In the genomic region with DNA sequence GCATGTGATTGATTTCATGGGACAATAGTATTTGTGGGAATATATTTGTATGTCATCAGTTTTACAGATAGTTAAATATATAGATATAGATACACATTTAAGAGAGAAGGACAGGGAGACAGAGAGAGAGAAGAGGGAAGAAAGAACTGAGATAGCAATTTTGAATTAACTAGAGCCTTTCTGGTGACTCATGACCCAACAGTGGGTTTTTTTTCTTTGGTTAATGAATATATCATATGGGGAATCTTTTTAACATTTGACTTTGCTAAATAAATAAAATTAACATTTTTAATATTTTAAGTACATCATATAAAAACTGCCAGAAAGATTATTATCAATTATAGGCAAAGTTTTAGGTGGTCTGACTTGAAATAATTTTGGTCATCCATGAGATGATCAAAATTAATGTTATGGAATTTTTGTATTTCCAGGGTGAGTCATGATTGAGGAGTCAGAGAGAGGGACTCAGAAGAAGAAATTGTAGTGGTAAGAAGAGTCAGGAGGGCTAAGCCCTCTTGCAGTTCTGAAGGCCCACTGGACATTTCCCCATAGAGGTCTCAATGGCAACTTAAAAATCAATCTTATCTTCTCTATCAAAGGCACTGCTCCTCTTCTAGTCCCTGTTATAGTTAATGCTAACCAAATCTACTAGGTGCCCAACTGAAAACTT, we compare ENCODE assay signal across 17 cellular contexts.
DNase-seq lines count a peak whose midpoint lies in the region; ATAC-seq, FAIRE-seq and TF ChIP-seq lines count a peak whose summit lies in the region.
"Had no signal": no experiment of that assay in that cellular context is flagged by ENCODE, and none has a peak within 500 bp of the region (broad histone marks: within the 10 kb centered on the region; RNA-seq: fewer than 3 reads in every experiment).

No MANE protein-coding gene starts in this region.

- FAIRE-seq in astrocyte (lab: Jason Lieb, UNC): no peak
- FAIRE-seq: A204.1, GM12892 had no signal

- DNase-seq in HT1080 (ENCODE audit: low read depth): peak; percentile 22
- no peak for DNase-seq in astrocyte (ENCODE audit: low read depth)
- DNase-seq in kidney tubule cell (ENCODE audit: low spot score): peak; percentile 65
- DNase-seq in activated naive CD4-positive, alpha-beta T cell treated with anti-CD3 and anti-CD28 coated beads, Interleukin-2, amount 50 U/mL, for 16 hours: no peak
- DNase-seq in ascending aorta (ENCODE audit: low spot score in 2 of 2): no peak
- DNase-seq: BE2C; CD4-positive, alpha-beta memory T cell; DND-41; GDM1; H7 had no signal

- no peak overlapping the region for H3K4me3 Mint-ChIP-seq in astrocyte (ENCODE audit: unreplicated experiment)
- H3K4me3 Mint-ChIP-seq: CD4-positive, alpha-beta memory T cell; GM23338; IgD-negative memory B cell had no signal

- intact Hi-C loops in ascending aorta (cut with DNase I): no loop called here

- H3K4me3 ChIP-seq in astrocyte (ENCODE audit: insufficient read depth, low read depth, low read length) (no peak overlapping the region), ascending aorta (no peak overlapping the region)
- H3K4me3 ChIP-seq: GM23338 had no signal

- H3K9me3 ChIP-seq in astrocyte (ENCODE audit: insufficient read depth, low read depth, low read length) (no peaks in the 10 kb centered on the region), ascending aorta (no peaks in the 10 kb centered on the region)
- H3K9me3 ChIP-seq: BE2C had no signal

- no peak for TF ChIP-seq CTCF in astrocyte (IDR thresholded peaks at IDR 0.05; ENCODE audit: insufficient read depth, low read depth, low read length)
- no peak for TF ChIP-seq CTCF in ascending aorta (IDR thresholded peaks at IDR 0.05)

- H3K27me3 Mint-ChIP-seq in astrocyte (ENCODE audit: low read depth, unreplicated experiment): no peaks in the 10 kb centered on the region

- H3K36me3 ChIP-seq in astrocyte (ENCODE audit: insufficient read depth, low read length) (no peaks in the 10 kb centered on the region), ascending aorta (no peaks in the 10 kb centered on the region)
- H3K36me3 ChIP-seq: BE2C had no signal

- H3K4me2 ChIP-seq in astrocyte (ENCODE audit: low read length): no peak overlapping the region
- H3K4me2 ChIP-seq: GM23338 had no signal

- peak overlapping the region; percentile 31 for H3K27ac Mint-ChIP-seq in astrocyte (ENCODE audit: unreplicated experiment)
- H3K27ac Mint-ChIP-seq: CD4-positive, alpha-beta memory T cell; GM23338; IgD-negative memory B cell had no signal

- H3K27ac ChIP-seq in astrocyte (ENCODE audit: low read depth, low read length) (no peak overlapping the region), ascending aorta (no peak overlapping the region)
- H3K27ac ChIP-seq: C4-2B had no signal

- H3K79me2 ChIP-seq in astrocyte (ENCODE audit: insufficient read depth, low read length): no peaks in the 10 kb centered on the region

- no peaks in the 10 kb centered on the region for H3K36me3 Mint-ChIP-seq in astrocyte (ENCODE audit: low read depth, unreplicated experiment)
- H3K36me3 Mint-ChIP-seq: CD4-positive, alpha-beta memory T cell; IgD-negative memory B cell had no signal

- H3K27me3 ChIP-seq in astrocyte (ENCODE audit: insufficient read depth, low read length) (no peaks in the 10 kb centered on the region), ascending aorta (no peaks in the 10 kb centered on the region)
- H3K27me3 ChIP-seq: BE2C had no signal

- no peaks in the 10 kb centered on the region for H4K20me1 ChIP-seq in astrocyte (ENCODE audit: insufficient read depth, low read length)

- ATAC-seq in SK-N-SH treated with all-trans-retinoic acid at 6 μM for 48 hours: no peak
- ATAC-seq in GM18498 (IDR thresholded peaks at IDR 0.05; ENCODE audit: unreplicated experiment): no peak
- ATAC-seq: GM23338 had no signal

- H3K4me1 ChIP-seq in astrocyte (ENCODE audit: insufficient read depth, low read length): no peaks in the 10 kb centered on the region
- H3K4me1 ChIP-seq in ascending aorta: no peaks in the 10 kb centered on the region
- H3K4me1 ChIP-seq: BE2C had no signal

- H3K4me1 Mint-ChIP-seq in astrocyte (ENCODE audit: low read depth, unreplicated experiment): peaks cover 12% of the 10 kb centered on the region
- H3K4me1 Mint-ChIP-seq: CD4-positive, alpha-beta memory T cell; IgD-negative memory B cell had no signal

- no peak overlapping the region for H3K9ac ChIP-seq in astrocyte (ENCODE audit: low read length)

- H3K9me3 Mint-ChIP-seq in astrocyte (ENCODE audit: unreplicated experiment): no peaks in the 10 kb centered on the region
- H3K9me3 Mint-ChIP-seq: GM23338 had no signal

- no peak overlapping the region for H2AFZ ChIP-seq in astrocyte (ENCODE audit: low read depth, low read length)
- H2AFZ ChIP-seq: GM23338 had no signal

TF ChIP-seq in SK-N-SH treated with all-trans-retinoic acid at 6 μM for 48 hours, 23 proteins besides CTCF, POLR2A, EP300 and RAD21:
- TF ChIP-seq TOX (CRISPR knock-in tag; IDR thresholded peaks at IDR 0.05; ENCODE audit: borderline replicate concordance): no peak
- TF ChIP-seq SNAI2 (CRISPR knock-in tag; IDR thresholded peaks at IDR 0.05): no peak
- no peak for TF ChIP-seq ZNF8 (CRISPR knock-in tag; IDR thresholded peaks at IDR 0.05)
- no peak for TF ChIP-seq ZNF565 (CRISPR knock-in tag; conservative IDR thresholded peaks at IDR 0.05; ENCODE audit: low read depth)
- TF ChIP-seq, protein P1, sequence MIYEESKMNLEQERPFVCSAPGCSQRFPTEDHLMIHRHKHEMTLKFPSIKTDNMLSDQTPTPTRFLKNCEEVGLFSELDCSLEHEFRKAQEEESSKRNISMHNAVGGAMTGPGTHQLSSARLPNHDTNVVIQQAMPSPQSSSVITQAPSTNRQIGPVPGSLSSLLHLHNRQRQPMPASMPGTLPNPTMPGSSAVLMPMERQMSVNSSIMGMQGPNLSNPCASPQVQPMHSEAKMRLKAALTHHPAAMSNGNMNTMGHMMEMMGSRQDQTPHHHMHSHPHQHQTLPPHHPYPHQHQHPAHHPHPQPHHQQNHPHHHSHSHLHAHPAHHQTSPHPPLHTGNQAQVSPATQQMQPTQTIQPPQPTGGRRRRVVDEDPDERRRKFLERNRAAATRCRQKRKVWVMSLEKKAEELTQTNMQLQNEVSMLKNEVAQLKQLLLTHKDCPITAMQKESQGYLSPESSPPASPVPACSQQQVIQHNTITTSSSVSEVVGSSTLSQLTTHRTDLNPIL (CRISPR knock-in tag; IDR thresholded peaks at IDR 0.05; ENCODE audit: low read depth): no peak

Comparison
In these comparisons a context has a peak if more than half of its experiments do, and no peak if none do; other contexts are left out.
1. DNase-seq: peak in HT1080 (single experiment) and kidney tubule cell (single experiment); none in astrocyte (single experiment), activated naive CD4-positive, alpha-beta T cell treated with anti-CD3 and anti-CD28 coated beads, Interleukin-2, amount 50 U/mL, for 16 hours (single experiment) and ascending aorta (0 of 2).